Comparison of ENCODE assay signal across 20 cellular contexts in the genomic region with DNA sequence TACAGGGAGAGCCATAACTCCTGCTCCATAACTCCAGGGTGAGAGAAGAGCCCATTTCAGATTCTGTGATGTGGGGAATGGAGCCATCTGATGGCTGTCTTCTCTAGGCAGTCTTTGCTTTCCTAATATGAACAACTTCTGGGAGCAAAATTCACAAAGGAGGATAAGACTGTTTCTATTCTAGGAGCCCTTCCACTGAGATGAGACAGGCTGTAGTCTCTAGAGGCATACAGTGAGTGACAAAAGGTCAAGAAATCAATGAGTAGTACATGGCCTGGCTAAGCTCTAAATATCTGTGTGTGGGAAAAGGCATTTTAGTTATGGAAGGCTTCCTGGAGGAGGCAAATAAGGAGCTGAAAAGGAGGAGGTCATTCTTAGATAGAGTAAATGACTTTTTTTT.
"Had no signal": no experiment of that assay in that cellular context is flagged by ENCODE, and none has a peak within 500 bp of the region (broad histone marks: within the 10 kb centered on the region; RNA-seq: fewer than 3 reads in every experiment).

No MANE protein-coding gene starts in this region.

- DNase-seq: activated CD4-positive, alpha-beta T cell treated with anti-CD3 and anti-CD28 coated beads for 48 hours; activated CD4-positive, alpha-beta T cell treated with anti-CD3 and anti-CD28 coated beads, Interleukin-2, amount 50 U/mL, for 4 hours; activated CD8-positive, alpha-beta memory T cell treated with anti-CD3 and anti-CD28 coated beads, Interleukin-2, amount 10 ng/mL, durations not matched to agents 7 days and 5 days; activated effector memory CD4-positive, alpha-beta T cell treated with anti-CD3 and anti-CD28 coated beads, Interleukin-2, amount 50 U/mL, for 16 hours; activated naive CD4-positive, alpha-beta T cell treated with Interleukin-2 at 50 U/mL for 16 hours; activated T-cell treated with anti-CD3 and anti-CD28 coated beads, Interleukin-2, amount 50 U/mL, for 24 hours; amygdala; KG1; NCI-H1105; NCI-H1436; NCI-H187; NCI-H2081; NCI-H510A treated with DMSO at 0.1 percent for 48 hours; NCI-H69; NK-92 treated with Interleukin-12 subunit alpha and Interleukin-12 subunit beta, amount 100 ng/mL, for 24 hours; SK-N-SH had no signal

- H3K27me3 ChIP-seq: MG63, SJCRH30 had no signal

- H3K9me2 ChIP-seq: SK-N-SH had no signal

- H3K27ac ChIP-seq: cardiac muscle cell, SJCRH30 had no signal

- ATAC-seq: activated CD4-positive, CD25-positive, alpha-beta regulatory T cell treated with anti-CD3 and anti-CD28 coated beads, Interleukin-2, amount 50 U/mL, for 24 hours; activated CD8-positive, alpha-beta memory T cell treated with anti-CD3 and anti-CD28 coated beads, Interleukin-2, amount 10 ng/mL, durations not matched to agents 7 days and 5 days had no signal

- H3K4me1 ChIP-seq: SJCRH30 had no signal

- H3K9me3 ChIP-seq: MG63, SJCRH30, SK-N-SH had no signal

- H3K4me3 ChIP-seq: cardiac muscle cell, MG63, SJCRH30 had no signal

- H3K36me3 ChIP-seq: cardiac muscle cell, MG63, SJCRH30 had no signal

- H3K9ac ChIP-seq: SK-N-SH had no signal

- H3K4me2 ChIP-seq: SK-N-SH had no signal
